Comparison of ENCODE assay signal across 10 cellular contexts in the genomic region with DNA sequence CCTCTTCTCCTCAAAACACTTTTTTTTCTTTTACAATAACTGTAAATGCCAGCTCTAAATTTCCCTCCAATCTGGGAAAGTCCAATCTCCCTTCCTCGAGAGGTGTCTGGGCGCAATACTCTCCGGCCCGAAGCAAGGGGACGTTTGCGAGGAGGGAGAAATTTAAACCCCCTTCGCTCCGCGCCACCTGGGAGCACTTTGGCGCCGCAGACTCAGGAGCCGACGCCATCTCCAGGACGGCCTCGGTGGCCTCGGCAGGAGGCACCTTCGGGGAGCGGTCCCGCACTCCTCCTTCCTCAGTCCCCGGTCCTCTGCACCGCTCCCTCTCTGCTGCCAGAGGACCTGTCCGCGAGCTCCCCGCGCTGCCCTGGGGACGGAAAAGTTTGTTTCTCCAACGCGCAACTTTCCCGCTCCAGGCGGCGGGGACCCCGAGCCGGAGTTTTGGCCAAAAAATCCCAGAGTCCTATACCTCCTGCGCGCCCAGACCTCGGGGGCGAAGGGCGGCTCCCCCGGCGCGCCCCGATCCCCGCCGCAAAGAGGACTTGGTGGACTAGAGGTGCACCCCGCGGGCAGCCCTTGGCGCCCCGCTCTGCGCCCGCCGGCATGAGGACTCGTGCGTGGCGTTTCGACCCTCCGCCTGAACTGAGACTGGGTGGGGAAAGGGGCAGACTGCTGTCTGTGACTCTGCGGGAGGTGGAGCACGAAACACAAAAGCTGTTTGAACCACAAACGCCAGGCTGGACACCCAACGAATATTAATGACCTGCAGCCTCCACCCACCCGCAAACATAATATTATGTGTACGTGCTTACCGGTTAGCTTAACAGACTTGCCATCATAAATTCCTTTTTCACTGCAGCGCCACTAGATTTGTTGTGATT.
DNase-seq lines count a peak whose midpoint lies in the region; ATAC-seq and TF ChIP-seq lines count a peak whose summit lies in the region.
"Had no signal": no experiment of that assay in that cellular context is flagged by ENCODE, and none has a peak within 500 bp of the region (broad histone marks: within the 10 kb centered on the region; RNA-seq: fewer than 3 reads in every experiment).

No MANE protein-coding gene starts in this region.

- peak overlapping the region; percentile 8 for H4K8ac ChIP-seq in mesenchymal stem cell (ENCODE audit: low read length)

- H2AK5ac ChIP-seq in mesenchymal stem cell (ENCODE audit: low read length, severe bottlenecking) = no peak overlapping the region

- H3K4ac ChIP-seq in mesenchymal stem cell (ENCODE audit: low read depth in 1 of 2, low read length in 2 of 2) = peak overlapping the region in 1 of 2 experiments; percentile 13

- H3K27me3 ChIP-seq in AG04450 (ENCODE audit: control insufficient read depth, insufficient read depth, low read length) = no peaks in the 10 kb centered on the region
- peaks cover 0 to 22% of the 10 kb centered on the region in 2 experiments for H3K27me3 ChIP-seq in mesenchymal stem cell (ENCODE audit: control insufficient read depth in 1 of 2, insufficient read depth in 1 of 2, low read length in 2 of 2)

- POLR2A ChIA-PET in AG04450 (lab: Yijun Ruan, JAX) (interaction anchor here (1.4 kb wide), 1 partner anchor 12 kb away, joined by 7 read pairs; no protein-coding TSS in a partner anchor), HEK293T (lab: Yijun Ruan, JAX) (interaction anchor here (0.6 to 1.0 kb wide), 6 partner anchors 9 to 95 kb away, joined by 3 to 4 read pairs (median 3); no protein-coding TSS in a partner anchor)

- TF ChIP-seq CTCF in AG04450 (IDR thresholded peaks at IDR 0.05; ENCODE audit: low read depth, low read length) (no peak), chondrocyte (IDR thresholded peaks at IDR 0.05) (peak; percentile 43)

- no peak overlapping the region for H2BK120ac ChIP-seq in mesenchymal stem cell (ENCODE audit: low read depth, low read length)

- peaks cover 2% of the 10 kb centered on the region for H3K79me1 ChIP-seq in mesenchymal stem cell (replicated peaks; ENCODE audit: low read length, poor library complexity, severe bottlenecking)

- CTCF ChIA-PET in AG04450 (lab: Charles Lee) = interaction anchor here (0.6 to 1.1 kb wide), 4 partner anchors 53 to 173 kb away, joined by 3 to 4 read pairs (median 3); no protein-coding TSS in a partner anchor
- CTCF ChIA-PET in HEK293T (lab: Yijun Ruan, JAX) = interaction anchor here (1.1 kb wide), 1 partner anchor 172 kb away, joined by 3 read pairs; no protein-coding TSS in a partner anchor

- H2BK5ac ChIP-seq in mesenchymal stem cell (ENCODE audit: low read depth, low read length, poor library complexity, severe bottlenecking) = peak overlapping the region; percentile 10

- peak overlapping the region in 1 of 2 experiments; percentile 77 for H3K14ac ChIP-seq in mesenchymal stem cell (ENCODE audit: low read length in 2 of 2)

- DNase-seq in AG04450 (ENCODE audit: low read depth, low spot score) = no peak
- DNase-seq in HEK293T (ENCODE audit: extremely low spot score) = peak; percentile 58
- no peak for DNase-seq in chondrocyte (ENCODE audit: low spot score)
- DNase-seq in mesenchymal stem cell = peak; percentile 46
- no peak for DNase-seq in T-helper 9 cell
- no peak for DNase-seq in NCI-H345 treated with DMSO at 0.1 percent for 48 hours (lab: John Stamatoyannopoulos, UW; ENCODE audit: unreplicated experiment)
- DNase-seq: activated T-cell treated with anti-CD3 and anti-CD28 coated beads, Interleukin-2, amount 50 U/mL, for 4 hours; DMS 273 treated with DMSO at 0.1 percent for 48 hours had no signal

- H3K27ac ChIP-seq in AG04450 (ENCODE audit: low read depth, low read length) (no peak overlapping the region), mesenchymal stem cell (ENCODE audit: low read length, poor library complexity, severe bottlenecking) (peak overlapping the region; percentile 13)

- no peaks in the 10 kb centered on the region for H3K9me3 Mint-ChIP-seq in chondrocyte (ENCODE audit: low read depth)
- H3K9me3 Mint-ChIP-seq: activated T-cell treated with anti-CD3 and anti-CD28 coated beads, Interleukin-2, amount 50 U/mL, for 4 hours had no signal

- no peaks in the 10 kb centered on the region for H3K36me3 ChIP-seq in mesenchymal stem cell (ENCODE audit: control insufficient read depth in 1 of 2, insufficient read depth in 2 of 2, low read depth in 1 of 2, low read length in 2 of 2)

- H2BK12ac ChIP-seq in mesenchymal stem cell (ENCODE audit: low read length in 2 of 2) = peak overlapping the region in 1 of 2 experiments; percentile 83

- no peaks in the 10 kb centered on the region for H3K4me1 ChIP-seq in mesenchymal stem cell (ENCODE audit: control insufficient read depth, insufficient read depth, low read depth, low read length)

- under 1% methylated on average over 59 of the region's 64 CpGs for WGBS in mesenchymal stem cell

- no peaks in the 10 kb centered on the region for H3K9me3 ChIP-seq in AG04450 (ENCODE audit: control insufficient read depth, insufficient read depth, low read length)
- H3K9me3 ChIP-seq in mesenchymal stem cell (ENCODE audit: control insufficient read depth, low read length) = no peaks in the 10 kb centered on the region

- no peaks in the 10 kb centered on the region for H3K36me3 Mint-ChIP-seq in chondrocyte (ENCODE audit: low read depth)

- peak overlapping the region; percentile 71 for H3K4me2 ChIP-seq in mesenchymal stem cell (ENCODE audit: low read length, poor library complexity, severe bottlenecking)

- H3K4me1 Mint-ChIP-seq in chondrocyte (ENCODE audit: low read depth) = peaks cover 17% of the 10 kb centered on the region

- H3K27ac Mint-ChIP-seq in chondrocyte (ENCODE audit: unreplicated experiment) = no peak overlapping the region

- H3K18ac ChIP-seq in mesenchymal stem cell (ENCODE audit: low read depth in 1 of 2, low read length in 2 of 2) = peak overlapping the region; percentile 64 to 88

- no peak for ATAC-seq in HG03280 (IDR thresholded peaks at IDR 0.05; ENCODE audit: unreplicated experiment)
- no peak for ATAC-seq in HG02588 (IDR thresholded peaks at IDR 0.05; ENCODE audit: unreplicated experiment)

- peak overlapping the region; percentile 68 for H3K4me3 ChIP-seq in AG04450 (ENCODE audit: low read depth, low read length)
- H3K4me3 ChIP-seq in mesenchymal stem cell (ENCODE audit: insufficient read depth in 1 of 2, low read depth in 1 of 2, low read length in 2 of 2) = peak overlapping the region; percentile 71 to 81

- H4K91ac ChIP-seq in mesenchymal stem cell (ENCODE audit: low read length) = no peak overlapping the region

- peaks cover 8% of the 10 kb centered on the region for H3K27me3 Mint-ChIP-seq in chondrocyte (ENCODE audit: low read depth)

- H3K9ac ChIP-seq in mesenchymal stem cell (ENCODE audit: low read length) = peak overlapping the region; percentile 74

- peak overlapping the region in 1 of 2 experiments; percentile 64 for H3K23ac ChIP-seq in mesenchymal stem cell (ENCODE audit: low read length in 2 of 2)

- H2AFZ ChIP-seq in mesenchymal stem cell (ENCODE audit: low read depth, low read length) = peak overlapping the region; percentile 53

- H2BK15ac ChIP-seq in mesenchymal stem cell (ENCODE audit: low read depth, poor library complexity, severe bottlenecking) = peak overlapping the region; percentile 15

- peak overlapping the region; percentile 82 for H3K4me3 Mint-ChIP-seq in chondrocyte (ENCODE audit: unreplicated experiment)
- H3K4me3 Mint-ChIP-seq: activated T-cell treated with anti-CD3 and anti-CD28 coated beads, Interleukin-2, amount 50 U/mL, for 4 hours had no signal

TF ChIP-seq in HEK293T, 16 proteins besides CTCF, POLR2A, EP300 and RAD21:
- TF ChIP-seq ARNT (IDR thresholded peaks at IDR 0.05) (no peak), CTBP1 (IDR thresholded peaks at IDR 0.05; ENCODE audit: borderline replicate concordance) (no peak), L3MBTL2 (conservative IDR thresholded peaks at IDR 0.05) (peak; percentile 90), HDGF (IDR thresholded peaks at IDR 0.05; ENCODE audit: borderline replicate concordance) (no peak), NFRKB (IDR thresholded peaks at IDR 0.05) (no peak), FOXK2 (IDR thresholded peaks at IDR 0.05) (no peak)

Comparison
In these comparisons a context has a peak if more than half of its experiments do, and no peak if none do; other contexts are left out.
1. DNase-seq: peak in HEK293T (single experiment) and mesenchymal stem cell (single experiment); none in AG04450 (single experiment), chondrocyte (single experiment), T-helper 9 cell (single experiment) and NCI-H345 treated with DMSO at 0.1 percent for 48 hours (single experiment).